ENCODE assay signal across 12 cellular contexts in the genomic region with DNA sequence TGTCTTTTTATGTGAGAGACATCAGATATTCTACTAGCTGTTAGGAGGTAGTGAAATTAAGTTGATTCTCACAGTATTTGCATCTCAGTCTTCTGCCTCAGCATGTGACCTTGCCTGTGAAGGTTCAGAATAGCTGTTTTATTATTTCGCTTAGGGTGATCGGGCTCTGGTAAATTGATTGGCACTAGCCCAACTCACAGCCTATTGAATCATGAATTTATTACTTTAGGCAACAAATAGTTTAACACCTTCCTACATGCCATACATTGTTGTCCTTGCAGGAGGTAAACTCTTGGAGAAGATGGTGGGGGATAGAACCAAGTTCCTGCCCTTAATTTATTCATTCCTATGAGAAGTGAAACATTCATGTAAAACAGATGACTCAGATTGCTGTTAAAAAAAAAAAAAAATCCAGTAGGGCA.
DNase-seq lines count a peak whose midpoint lies in the region; ATAC-seq and TF ChIP-seq lines count a peak whose summit lies in the region.
"Had no signal": no experiment of that assay in that cellular context is flagged by ENCODE, and none has a peak within 500 bp of the region (broad histone marks: within the 10 kb centered on the region; RNA-seq: fewer than 3 reads in every experiment).

No MANE protein-coding gene starts in this region.

- DNase-seq in activated T-cell treated with anti-CD3 and anti-CD28 coated beads, Interleukin-2, amount 50 U/mL, for 4 hours: no peak
- no peak for DNase-seq in activated T-cell treated with anti-CD3 and anti-CD28 coated beads, Interleukin-2, amount 50 U/mL, for 1 hour
- peak in 1 of 2 experiments; percentile 51 for DNase-seq in SJSA1 (ENCODE audit: low read depth in 1 of 2, low spot score in 2 of 2)
- no peak for DNase-seq in HPDE6-E6E7 (ENCODE audit: extremely low spot score)
- no peak for DNase-seq in ovary
- no peak for DNase-seq in NCI-H2081 treated with DMSO at 0.1 percent for 48 hours (lab: John Stamatoyannopoulos, UW)
- DNase-seq in MM.1S: no peak
- DNase-seq: naive thymus-derived CD4-positive, alpha-beta T cell; NCI-H1092 treated with DMSO at 0.1 percent for 48 hours; SW 1271 had no signal

- H3K36me3 ChIP-seq in SJSA1: no peaks in the 10 kb centered on the region; the same call in 1 of the 2 replicates
- no peaks in the 10 kb centered on the region for H3K36me3 ChIP-seq in ovary
- H3K36me3 ChIP-seq in MM.1S (replicated peaks; ENCODE audit: insufficient read depth, low read length): no peaks in the 10 kb centered on the region

- peaks cover 14% of the 10 kb centered on the region for H3K4me1 Mint-ChIP-seq in activated T-cell treated with anti-CD3 and anti-CD28 coated beads, Interleukin-2, amount 50 U/mL, for 4 hours (ENCODE audit: low read depth)

- H3K27ac ChIP-seq in SJSA1 (peak overlapping the region; percentile 66), ovary (no peak overlapping the region), MM.1S (ENCODE audit: low read length) (no peak overlapping the region)
- H3K27ac ChIP-seq: A549 had no signal

- H3K79me2 ChIP-seq in MM.1S (ENCODE audit: low read length): no peaks in the 10 kb centered on the region

- H3K27me3 ChIP-seq in SJSA1 (replicated peaks): no peaks in the 10 kb centered on the region
- no peaks in the 10 kb centered on the region for H3K27me3 ChIP-seq in ovary
- H3K27me3 ChIP-seq in MM.1S (replicated peaks; ENCODE audit: insufficient read depth, low read length): no peaks in the 10 kb centered on the region

- no peak for TF ChIP-seq CTCF in ovary (IDR thresholded peaks at IDR 0.05)
- TF ChIP-seq CTCF in MM.1S (IDR thresholded peaks at IDR 0.05; ENCODE audit: low read length): no peak

- no peaks in the 10 kb centered on the region for H4K20me1 ChIP-seq in MM.1S (ENCODE audit: insufficient read depth, low read length)

- 90 to 96% (median 93%) methylated on average over 2 of the region's 2 CpGs for WGBS in ovary, 3 donors

- no peaks in the 10 kb centered on the region for H3K9me3 Mint-ChIP-seq in activated T-cell treated with anti-CD3 and anti-CD28 coated beads, Interleukin-2, amount 50 U/mL, for 4 hours
- H3K9me3 Mint-ChIP-seq: naive thymus-derived CD4-positive, alpha-beta T cell had no signal

- ATAC-seq in activated T-cell treated with anti-CD3 and anti-CD28 coated beads, Interleukin-2, amount 50 U/mL, for 4 hours: peak; percentile 70 to 82
- peak; percentile 79 for ATAC-seq in HG02938 (IDR thresholded peaks at IDR 0.05; ENCODE audit: unreplicated experiment)
- ATAC-seq: A549; naive thymus-derived CD4-positive, alpha-beta T cell had no signal

- TF ChIP-seq EP300 in ovary (IDR thresholded peaks at IDR 0.05): no peak

- H2AFZ ChIP-seq in MM.1S (ENCODE audit: low read length): no peak overlapping the region

- peaks cover 23% of the 10 kb centered on the region for H3K36me3 Mint-ChIP-seq in activated T-cell treated with anti-CD3 and anti-CD28 coated beads, Interleukin-2, amount 50 U/mL, for 4 hours (ENCODE audit: insufficient read depth)

- H3K27me3 Mint-ChIP-seq in activated T-cell treated with anti-CD3 and anti-CD28 coated beads, Interleukin-2, amount 50 U/mL, for 4 hours (ENCODE audit: low read depth): no peaks in the 10 kb centered on the region
- H3K27me3 Mint-ChIP-seq: naive thymus-derived CD4-positive, alpha-beta T cell had no signal

- no peak overlapping the region for H3K4me2 ChIP-seq in MM.1S (ENCODE audit: low read depth, low read length)
- H3K4me2 ChIP-seq: A549 had no signal

- H3F3A ChIP-seq in MM.1S (ENCODE audit: insufficient read depth, low read length): no peaks in the 10 kb centered on the region

- H3K4me3 Mint-ChIP-seq in activated T-cell treated with anti-CD3 and anti-CD28 coated beads, Interleukin-2, amount 50 U/mL, for 4 hours: no peak overlapping the region
- H3K4me3 Mint-ChIP-seq: naive thymus-derived CD4-positive, alpha-beta T cell had no signal

- H3K4me1 ChIP-seq in SJSA1 (replicated peaks) (peaks cover 56% of the 10 kb centered on the region), ovary (ENCODE audit: insufficient read depth) (peaks cover 9% of the 10 kb centered on the region), MM.1S (ENCODE audit: low read length) (no peaks in the 10 kb centered on the region)
- H3K4me1 ChIP-seq: A549 had no signal

- H3K4me3 ChIP-seq in SJSA1 (no peak overlapping the region), ovary (no peak overlapping the region), MM.1S (ENCODE audit: low read length) (no peak overlapping the region)
- H3K4me3 ChIP-seq: A549 had no signal

- no peaks in the 10 kb centered on the region for H3K9me2 ChIP-seq in MM.1S (replicated peaks; ENCODE audit: insufficient read depth, low read length)

- intact Hi-C loops in ovary (cut with DNase I): no loop called here

- no peak for TF ChIP-seq POLR2A in ovary (IDR thresholded peaks at IDR 0.05)

- H3K9ac ChIP-seq in MM.1S (ENCODE audit: low read length): no peak overlapping the region

- no peaks in the 10 kb centered on the region for H3K9me3 ChIP-seq in SJSA1 (replicated peaks)
- H3K9me3 ChIP-seq in ovary: no peaks in the 10 kb centered on the region
- no peaks in the 10 kb centered on the region for H3K9me3 ChIP-seq in MM.1S (replicated peaks; ENCODE audit: insufficient read depth, low read length)
- H3K9me3 ChIP-seq: A549 had no signal
